Comparison of ENCODE assay signal across 25 cellular contexts in the genomic region with DNA sequence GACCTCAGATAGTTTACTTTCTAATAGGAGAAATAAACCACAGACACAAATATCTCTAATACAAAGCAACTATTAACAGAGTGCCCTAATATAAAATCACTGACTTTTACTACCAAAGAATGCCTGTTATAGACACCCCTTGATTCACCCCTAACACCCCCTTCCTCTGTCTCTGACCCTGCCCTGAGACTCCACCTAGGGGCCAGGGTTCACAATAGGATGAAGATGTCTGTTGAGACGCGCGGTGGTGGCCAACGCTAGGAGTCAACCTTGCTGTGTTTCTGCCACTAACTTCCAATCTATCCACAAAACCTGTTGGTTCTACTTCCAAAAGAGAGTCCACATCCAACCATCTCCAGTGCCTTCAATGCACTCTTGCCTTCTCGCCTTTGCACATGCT. TPM values are rescaled to one million over a fixed set of nuclear protein-coding genes. Genes with fewer than 3 reads are reported as not detected.
"Had no signal": no experiment of that assay in that cellular context is flagged by ENCODE, and none has a peak within 500 bp of the region (broad histone marks: within the 10 kb centered on the region; RNA-seq: fewer than 3 reads in every experiment).

No MANE protein-coding gene starts in this region.

- H3K36me3 ChIP-seq: transverse colon, uterus had no signal

- H3K4me3 ChIP-seq: left ventricle myocardium inferior, sigmoid colon, smooth muscle cell, stomach, suprapubic skin, transverse colon, uterus had no signal

- H3K27ac Mint-ChIP-seq: activated T-cell treated with anti-CD3 and anti-CD28 coated beads, Interleukin-2, amount 50 U/mL, for 72 hours; brain; natural killer cell treated with Interleukin-12 subunit alpha and Interleukin-12 subunit beta and Interleukin-15 and Interleukin-18, amount 100 ng/mL, for 72 hours; progenitor cell of endocrine pancreas had no signal

- H3K4me1 Mint-ChIP-seq: brain had no signal

- H3K4me2 ChIP-seq: smooth muscle cell had no signal

- H3K27ac ChIP-seq: sigmoid colon, stomach, suprapubic skin, transverse colon, uterus had no signal

- H3K9me3 ChIP-seq: left ventricle myocardium inferior, sigmoid colon, stomach, suprapubic skin, transverse colon, uterus had no signal

- DNase-seq: activated CD4-positive, alpha-beta T cell treated with anti-CD3 and anti-CD28 coated beads for 4 hours; activated CD4-positive, alpha-beta T cell treated with anti-CD3 and anti-CD28 coated beads, Interleukin-2, amount 50 U/mL, for 48 hours; activated CD4-positive, CD25-positive, alpha-beta regulatory T cell; activated effector memory CD4-positive, alpha-beta T cell treated with anti-CD3 and anti-CD28 coated beads, Interleukin-2, amount 50 U/mL, for 16 hours; activated naive CD4-positive, alpha-beta T cell treated with anti-CD3 and anti-CD28 coated beads, Interleukin-2, amount 10 ng/mL, durations not matched to agents 7 days and 5 days; activated T-cell treated with anti-CD3 and anti-CD28 coated beads, Interleukin-2, amount 50 U/mL, for 72 hours; dermis blood vessel endothelial cell; effector memory CD4-positive, alpha-beta T cell; foreskin melanocyte; left ventricle myocardium inferior; retina; sigmoid colon; stimulated activated CD4-positive, alpha-beta T cell treated with anti-CD3 and anti-CD28 coated beads, Interleukin-15, amount 100 ng/mL, for 24 hours; stomach; T1000; transverse colon; uterus had no signal

- H3K9me3 Mint-ChIP-seq: activated T-cell treated with anti-CD3 and anti-CD28 coated beads, Interleukin-2, amount 50 U/mL, for 72 hours; natural killer cell treated with Interleukin-12 subunit alpha and Interleukin-12 subunit beta and Interleukin-15 and Interleukin-18, amount 100 ng/mL, for 72 hours; stimulated activated memory B cell treated with anti-CD40 and anti-IgM and Interleukin-4, amounts not matched to agents 10 μg/mL and 1 μg/mL and 100 μg/mL, for 72 hours had no signal

- H3K4me3 Mint-ChIP-seq: activated naive CD4-positive, alpha-beta T cell treated with anti-CD3 and anti-CD28 coated beads, Interleukin-2, amount 10 ng/mL, durations not matched to agents 7 days and 5 days; activated T-cell treated with anti-CD3 and anti-CD28 coated beads, Interleukin-2, amount 50 U/mL, for 72 hours; brain; natural killer cell treated with Interleukin-12 subunit alpha and Interleukin-12 subunit beta and Interleukin-15 and Interleukin-18, amount 100 ng/mL, for 72 hours; stimulated activated memory B cell treated with anti-CD40 and anti-IgM and Interleukin-4, amounts not matched to agents 10 μg/mL and 1 μg/mL and 100 μg/mL, for 72 hours had no signal

- H3K36me3 Mint-ChIP-seq: brain; natural killer cell treated with Interleukin-12 subunit alpha and Interleukin-12 subunit beta and Interleukin-15 and Interleukin-18, amount 100 ng/mL, for 72 hours; stimulated activated memory B cell treated with anti-CD40 and anti-IgM and Interleukin-4, amounts not matched to agents 10 μg/mL and 1 μg/mL and 100 μg/mL, for 72 hours had no signal

- H3K27me3 ChIP-seq: sigmoid colon, stomach, suprapubic skin, transverse colon, uterus had no signal

- H3K27me3 Mint-ChIP-seq: activated naive CD4-positive, alpha-beta T cell treated with anti-CD3 and anti-CD28 coated beads, Interleukin-2, amount 10 ng/mL, durations not matched to agents 7 days and 5 days; natural killer cell treated with Interleukin-12 subunit alpha and Interleukin-12 subunit beta and Interleukin-15 and Interleukin-18, amount 100 ng/mL, for 72 hours; stimulated activated memory B cell treated with anti-CD40 and anti-IgM and Interleukin-4, amounts not matched to agents 10 μg/mL and 1 μg/mL and 100 μg/mL, for 72 hours had no signal

- ATAC-seq: activated T-cell treated with anti-CD3 and anti-CD28 coated beads, Interleukin-2, amount 50 U/mL, for 72 hours; esophagus mucosa; natural killer cell treated with Interleukin-12 subunit alpha and Interleukin-12 subunit beta and Interleukin-15 and Interleukin-18, amount 100 ng/mL, for 72 hours; stimulated activated memory B cell treated with anti-CD40 and anti-IgM and Interleukin-4, amounts not matched to agents 10 μg/mL and 1 μg/mL and 100 μg/mL, for 72 hours had no signal

RNA-seq across cellular contexts. Expression of gene TC2N, which starts 10.9 kb away (rescaled TPM):
- polyA plus RNA-seq: endothelial cell of umbilical vein had no signal
